In genomic region chr14:100882991-100883788, GRCh38 we compare ENCODE assay signal across 33 cellular contexts. TPM values are rescaled to one million over a fixed set of nuclear protein-coding genes. Genes with fewer than 3 reads are reported as not detected.
"Had no signal": no experiment of that assay in that cellular context is flagged by ENCODE, and none has a peak within 500 bp of the region (broad histone marks: within the 10 kb centered on the region; RNA-seq: fewer than 3 reads in every experiment).

No MANE protein-coding gene starts in this region.

- H3K9me3 ChIP-seq: adrenal gland, ascending aorta, gastrocnemius medialis, thyroid gland, upper lobe of left lung had no signal

- H3K36me3 Mint-ChIP-seq: activated naive CD8-positive, alpha-beta T cell treated with anti-CD3 and anti-CD28 coated beads for 36 hours; natural killer cell; neural progenitor cell; stimulated activated naive B cell treated with anti-CD40 and anti-IgM and Interleukin-4, amounts not matched to agents 10 μg/mL and 1 μg/mL and 100 μg/mL, for 72 hours had no signal

- H3K27ac Mint-ChIP-seq: activated CD8-positive, alpha-beta T cell treated with anti-CD3 and anti-CD28 coated beads for 36 hours; activated naive CD4-positive, alpha-beta T cell treated with anti-CD3 and anti-CD28 coated beads for 36 hours; activated naive CD8-positive, alpha-beta T cell treated with anti-CD3 and anti-CD28 coated beads for 36 hours; activated T-helper 2 cell treated with anti-CD3 and anti-CD28 coated beads, Interferon-gamma antibody, Interleukin-2, Interleukin-4, amounts not matched to agents 10 μg/mL and 5 μg/mL and 100 μg/mL, durations not matched to agents 14 hours and 24 hours and 36 hours; brain; effector memory CD8-positive, alpha-beta T cell; natural killer cell; neural progenitor cell; stimulated activated naive B cell treated with anti-CD40 and anti-IgM and Interleukin-4, amounts not matched to agents 10 μg/mL and 1 μg/mL and 100 μg/mL, for 72 hours had no signal

- H3K4me1 Mint-ChIP-seq: activated naive CD8-positive, alpha-beta T cell treated with anti-CD3 and anti-CD28 coated beads for 36 hours; natural killer cell; stimulated activated naive B cell treated with anti-CD40 and anti-IgM and Interleukin-4, amounts not matched to agents 10 μg/mL and 1 μg/mL and 100 μg/mL, for 72 hours had no signal

- H3K36me3 ChIP-seq: ascending aorta, cardiac muscle cell, gastrocnemius medialis, neural progenitor cell, thyroid gland, upper lobe of left lung had no signal

- H3K9me3 Mint-ChIP-seq: activated CD8-positive, alpha-beta T cell treated with anti-CD3 and anti-CD28 coated beads for 36 hours; activated naive CD8-positive, alpha-beta T cell treated with anti-CD3 and anti-CD28 coated beads for 36 hours; activated T-cell treated with anti-CD3 and anti-CD28 coated beads, Interleukin-2, amount 50 U/mL, for 4 hours; activated T-helper 2 cell treated with anti-CD3 and anti-CD28 coated beads, Interferon-gamma antibody, Interleukin-2, Interleukin-4, amounts not matched to agents 10 μg/mL and 5 μg/mL and 100 μg/mL, durations not matched to agents 14 hours and 24 hours and 36 hours; effector memory CD8-positive, alpha-beta T cell; natural killer cell had no signal

- H3K4me3 ChIP-seq: adrenal gland, ascending aorta, cardiac muscle cell, gastrocnemius medialis, hepatocyte, lung, neural progenitor cell, smooth muscle cell, stomach, thyroid gland, upper lobe of left lung had no signal

- H3K4me3 Mint-ChIP-seq: activated CD8-positive, alpha-beta T cell treated with anti-CD3 and anti-CD28 coated beads for 36 hours; activated naive CD4-positive, alpha-beta T cell treated with anti-CD3 and anti-CD28 coated beads for 36 hours; activated naive CD8-positive, alpha-beta T cell treated with anti-CD3 and anti-CD28 coated beads for 36 hours; activated T-cell treated with anti-CD3 and anti-CD28 coated beads, Interleukin-2, amount 50 U/mL, for 4 hours; brain; effector memory CD8-positive, alpha-beta T cell; natural killer cell; stimulated activated naive B cell treated with anti-CD40 and anti-IgM and Interleukin-4, amounts not matched to agents 10 μg/mL and 1 μg/mL and 100 μg/mL, for 72 hours had no signal

- H3K27me3 ChIP-seq: adrenal gland, ascending aorta, cardiac muscle cell, gastrocnemius medialis, hepatocyte, neural progenitor cell, thyroid gland, upper lobe of left lung had no signal

- DNase-seq: activated CD4-positive, alpha-beta T cell treated with anti-CD3 and anti-CD28 coated beads, Interleukin-2, amount 50 U/mL, for 1 hour; activated CD4-positive, CD25-positive, alpha-beta regulatory T cell treated with anti-CD3 and anti-CD28 coated beads, Interleukin-2, amount 50 U/mL, for 72 hours; activated CD8-positive, alpha-beta T cell treated with anti-CD3 and anti-CD28 coated beads for 36 hours; activated naive CD4-positive, alpha-beta T cell treated with anti-CD3 and anti-CD28 coated beads for 36 hours; activated naive CD8-positive, alpha-beta T cell treated with anti-CD3 and anti-CD28 coated beads for 36 hours; activated T-cell treated with anti-CD3 and anti-CD28 coated beads, Interleukin-2, amount 50 U/mL, for 4 hours; adrenal gland; cortex of kidney; effector memory CD8-positive, alpha-beta T cell; erythroblast; gastrocnemius medialis; glutamatergic neuron; islet precursor cell; left colon; mesendoderm; natural killer cell; stimulated activated CD4-positive, alpha-beta T cell treated with anti-CD3 and anti-CD28 coated beads, Interleukin-15, amount 100 ng/mL, for 24 hours; stimulated activated CD4-positive, alpha-beta T cell treated with anti-CD3 and anti-CD28 coated beads, Interleukin-2, amount 100 ng/mL, for 24 hours; stimulated activated naive B cell treated with anti-CD40 and anti-IgM and Interleukin-4, amounts not matched to agents 10 μg/mL and 1 μg/mL and 100 μg/mL, for 72 hours; stomach; T-helper 2 cell; thyroid gland; upper lobe of left lung had no signal

- H3K27ac ChIP-seq: adrenal gland, ascending aorta, cardiac muscle cell, gastrocnemius medialis, hepatocyte, neural progenitor cell, stomach, thyroid gland, upper lobe of left lung had no signal

- ATAC-seq: activated CD8-positive, alpha-beta T cell treated with anti-CD3 and anti-CD28 coated beads for 36 hours; activated T-cell treated with anti-CD3 and anti-CD28 coated beads, Interleukin-2, amount 50 U/mL, for 4 hours; effector memory CD8-positive, alpha-beta T cell; gastrocnemius medialis; left colon; natural killer cell; stimulated activated naive B cell treated with anti-CD40 and anti-IgM and Interleukin-4, amounts not matched to agents 10 μg/mL and 1 μg/mL and 100 μg/mL, for 72 hours had no signal

- H3K27me3 Mint-ChIP-seq: activated CD8-positive, alpha-beta T cell treated with anti-CD3 and anti-CD28 coated beads for 36 hours had no signal

- H3K4me1 ChIP-seq: ascending aorta, gastrocnemius medialis, thyroid gland, upper lobe of left lung had no signal

RNA-seq across cellular contexts. Expression of gene RTL1, which starts 20.3 kb away (rescaled TPM):
- total RNA-seq: activated CD8-positive, alpha-beta T cell treated with anti-CD3 and anti-CD28 coated beads for 36 hours; activated naive CD4-positive, alpha-beta T cell treated with anti-CD3 and anti-CD28 coated beads for 36 hours; activated naive CD8-positive, alpha-beta T cell treated with anti-CD3 and anti-CD28 coated beads for 36 hours; activated T-cell treated with anti-CD3 and anti-CD28 coated beads, Interleukin-2, amount 50 U/mL, for 4 hours; activated T-helper 2 cell treated with anti-CD3 and anti-CD28 coated beads, Interferon-gamma antibody, Interleukin-2, Interleukin-4, amounts not matched to agents 10 μg/mL and 5 μg/mL and 100 μg/mL, durations not matched to agents 14 hours and 24 hours and 36 hours; ascending aorta; gastrocnemius medialis; left colon; mononuclear cell; natural killer cell; omental fat pad; stomach; thyroid gland; upper lobe of left lung had no signal
- polyA plus RNA-seq: cardiac muscle cell, stomach had no signal

RNA-seq across cellular contexts. Expression of gene MEG3, which starts 57.3 kb away (rescaled TPM):
- total RNA-seq: activated CD8-positive, alpha-beta T cell treated with anti-CD3 and anti-CD28 coated beads for 36 hours; activated naive CD4-positive, alpha-beta T cell treated with anti-CD3 and anti-CD28 coated beads for 36 hours; activated T-helper 2 cell treated with anti-CD3 and anti-CD28 coated beads, Interferon-gamma antibody, Interleukin-2, Interleukin-4, amounts not matched to agents 10 μg/mL and 5 μg/mL and 100 μg/mL, durations not matched to agents 14 hours and 24 hours and 36 hours; cardiac muscle cell; hepatocyte; smooth muscle cell had no signal
- polyA plus RNA-seq: cardiac muscle cell, hepatocyte, smooth muscle cell had no signal
